In genomic region chr2:112648081-112648480, GRCh38 we compare ENCODE assay signal across 10 cellular contexts. TPM values are rescaled to one million over a fixed set of nuclear protein-coding genes. Genes with fewer than 3 reads are reported as not detected.
A peak's percentile ranks its signal among the peaks of the same experiment; 100 is the strongest.
DNase-seq lines count a peak whose midpoint lies in the region; ATAC-seq and TF ChIP-seq lines count a peak whose summit lies in the region.
"Had no signal": no experiment of that assay in that cellular context is flagged by ENCODE, and none has a peak within 500 bp of the region (broad histone marks: within the 10 kb centered on the region; RNA-seq: fewer than 3 reads in every experiment).

No MANE protein-coding gene starts in this region.

- H3K4me1 Mint-ChIP-seq in Calu3 (ENCODE audit: low read depth, unreplicated experiment) (peaks cover 49% of the 10 kb centered on the region), chondrocyte (ENCODE audit: low read depth) (peaks cover 59% of the 10 kb centered on the region), nephron (peaks cover 18% of the 10 kb centered on the region)

- DNase-seq in Calu3 (no peak), MM.1S (no peak), chondrocyte (ENCODE audit: low spot score) (no peak), NCI-H1930 (lab: John Stamatoyannopoulos, UW) (no peak)
- no peak for DNase-seq in stimulated activated CD4-positive, alpha-beta T cell treated with anti-CD3 and anti-CD28 coated beads, Interleukin-12 subunit alpha, Interleukin-12 subunit beta, amount 100 ng/mL, for 4 hours
- DNase-seq: activated CD4-positive, alpha-beta T cell treated with anti-CD3 and anti-CD28 coated beads for 4 hours; NCI-H510A; stimulated activated CD4-positive, alpha-beta T cell treated with anti-CD3 and anti-CD28 coated beads, Interleukin-4, amount 100 ng/mL, for 1 hour had no signal

- no TSS peak for BruUV-seq in Calu3 (replicated peaks; lab: Mats Ljungman, UMichigan)

- no peak for ATAC-seq in HG02938 (IDR thresholded peaks at IDR 0.05; ENCODE audit: unreplicated experiment)

- no peaks in the 10 kb centered on the region; the same call in 1 of the 2 replicates for H4K20me1 ChIP-seq in MM.1S (ENCODE audit: insufficient read depth, low read length)

- H3K36me3 ChIP-seq in MM.1S (replicated peaks; ENCODE audit: insufficient read depth, low read length), result peaks cover 20% of the 10 kb centered on the region; the same call in 1 of the 2 replicates

- peaks cover 89% of the 10 kb centered on the region for H3K36me3 Mint-ChIP-seq in Calu3 (ENCODE audit: insufficient read depth, unreplicated experiment)
- peaks cover 30% of the 10 kb centered on the region for H3K36me3 Mint-ChIP-seq in chondrocyte (ENCODE audit: low read depth)
- peaks cover 46% of the 10 kb centered on the region for H3K36me3 Mint-ChIP-seq in nephron (ENCODE audit: low read depth)

- CTCF ChIA-PET in Calu3 (lab: Charles Lee), result no interaction called here

- peak overlapping the region; percentile 95 for H3K27ac Mint-ChIP-seq in Calu3 (ENCODE audit: unreplicated experiment)
- H3K27ac Mint-ChIP-seq in chondrocyte (ENCODE audit: unreplicated experiment), result no peak overlapping the region
- H3K27ac Mint-ChIP-seq in nephron, result no peak overlapping the region

- H3K27me3 ChIP-seq in MM.1S (replicated peaks; ENCODE audit: insufficient read depth, low read length), result peaks cover 17% of the 10 kb centered on the region

- no peak overlapping the region for H2AFZ ChIP-seq in MM.1S (ENCODE audit: low read length)

- peak overlapping the region; percentile 58; the same call in 1 of the 2 replicates for H3K4me2 ChIP-seq in MM.1S (ENCODE audit: low read depth, low read length)

- TF ChIP-seq CTCF in Calu3 (IDR thresholded peaks at IDR 0.05; ENCODE audit: unreplicated experiment) (no peak), MM.1S (IDR thresholded peaks at IDR 0.05; ENCODE audit: low read length) (no peak), chondrocyte (IDR thresholded peaks at IDR 0.05) (no peak), nephron (IDR thresholded peaks at IDR 0.05; ENCODE audit: unreplicated experiment in 3 of 3) (no peak)

- no peak overlapping the region for H3K9ac ChIP-seq in MM.1S (ENCODE audit: low read length)

- no peaks in the 10 kb centered on the region for H3K9me3 ChIP-seq in MM.1S (replicated peaks; ENCODE audit: insufficient read depth, low read length)

- peaks cover 66% of the 10 kb centered on the region for H3K79me2 ChIP-seq in MM.1S (ENCODE audit: low read length)

- intact Hi-C loops in Calu3 (cut with micrococcal nuclease; ENCODE audit: unreplicated experiment), result no loop called here

- no peak overlapping the region for H3K27ac ChIP-seq in MM.1S (ENCODE audit: low read length)

- H3K9me3 Mint-ChIP-seq in Calu3 (ENCODE audit: low read depth, unreplicated experiment), result no peaks in the 10 kb centered on the region
- no peaks in the 10 kb centered on the region for H3K9me3 Mint-ChIP-seq in chondrocyte (ENCODE audit: low read depth)
- H3K9me3 Mint-ChIP-seq in nephron, result no peaks in the 10 kb centered on the region

- no peaks in the 10 kb centered on the region for H3K9me2 ChIP-seq in MM.1S (replicated peaks; ENCODE audit: insufficient read depth, low read length)

- H3K4me3 Mint-ChIP-seq in Calu3 (ENCODE audit: low read depth, unreplicated experiment), result peak overlapping the region; percentile 88
- peak overlapping the region; percentile 91 for H3K4me3 Mint-ChIP-seq in chondrocyte (ENCODE audit: unreplicated experiment)
- H3K4me3 Mint-ChIP-seq in nephron, result peak overlapping the region; percentile 82 to 97 (median 94)

- peaks cover 7% of the 10 kb centered on the region for H3F3A ChIP-seq in MM.1S (ENCODE audit: insufficient read depth, low read length)

- H3K27me3 Mint-ChIP-seq in Calu3 (ENCODE audit: unreplicated experiment), result no peaks in the 10 kb centered on the region
- H3K27me3 Mint-ChIP-seq in chondrocyte (ENCODE audit: low read depth), result no peaks in the 10 kb centered on the region
- peaks cover 3% of the 10 kb centered on the region for H3K27me3 Mint-ChIP-seq in nephron (ENCODE audit: low read depth)

- H3K4me1 ChIP-seq in MM.1S (ENCODE audit: low read length), result peaks cover 20% of the 10 kb centered on the region

- H3K4me3 ChIP-seq in MM.1S (ENCODE audit: low read length), result peak overlapping the region; percentile 95; the same call in 1 of the 2 replicates

RNA-seq across cellular contexts. Expression of gene SLC20A1, which starts 2.3 kb away (rescaled TPM):
- total RNA-seq in Calu3 (2022), result 71.7 and 84.5 TPM in 2 replicates
- 62.2 to 94.5 TPM (median 63.0 TPM) in 3 replicates for total RNA-seq in chondrocyte
